ENCODE assay signal across 13 cellular contexts in genomic region chr4:76595435-76595834, GRCh38.
A peak's percentile ranks its signal among the peaks of the same experiment; 100 is the strongest.
DNase-seq lines count a peak whose midpoint lies in the region; ATAC-seq and TF ChIP-seq lines count a peak whose summit lies in the region.
"Had no signal": no experiment of that assay in that cellular context is flagged by ENCODE, and none has a peak within 500 bp of the region (broad histone marks: within the 10 kb centered on the region; RNA-seq: fewer than 3 reads in every experiment).

No MANE protein-coding gene starts in this region.

- no peak overlapping the region for H4K91ac ChIP-seq in IMR-90 (ENCODE audit: insufficient read depth, low read depth, low read length)

- CTCF ChIA-PET in IMR-90 (lab: Yijun Ruan, JAX) = no interaction called here

- in situ Hi-C loops in IMR-90 (cut with MboI; ENCODE audit: low sequenced_read_pairs) = no loop called here

- H2BK20ac ChIP-seq in IMR-90 (ENCODE audit: low read depth, low read length) = no peak overlapping the region

- no peak for TF ChIP-seq EP300 in stomach (IDR thresholded peaks at IDR 0.05)

- H4K8ac ChIP-seq in IMR-90 (ENCODE audit: low read depth in 2 of 2, low read length in 2 of 2) = no peak overlapping the region

- no peak for TF ChIP-seq CTCF in IMR-90 (conservative IDR thresholded peaks at IDR 0.05; ENCODE audit: low read depth, low read length)
- no peak for TF ChIP-seq CTCF in stomach (IDR thresholded peaks at IDR 0.05)

- H3K4me2 ChIP-seq in IMR-90 (ENCODE audit: low read depth, low read length) = no peak overlapping the region

- no peaks in the 10 kb centered on the region for H4K20me1 ChIP-seq in IMR-90 (ENCODE audit: insufficient read depth, low read length)

- TF ChIP-seq POLR2A in IMR-90 (IDR thresholded peaks at IDR 0.05; ENCODE audit: low read depth, low read length) = no peak
- no peak for TF ChIP-seq POLR2A in stomach (IDR thresholded peaks at IDR 0.05)

- no peaks in the 10 kb centered on the region for H3K9me1 ChIP-seq in IMR-90 (ENCODE audit: insufficient read depth, low read length)

- no TSS peak for BruUV-seq in IMR-90 (replicated peaks; lab: Mats Ljungman, UMichigan)

- H2AK5ac ChIP-seq in IMR-90 (ENCODE audit: low read depth, low read length) = peak overlapping the region; percentile 20; the same call in 1 of the 2 replicates

- H3K27ac ChIP-seq in IMR-90 (ENCODE audit: insufficient read depth, low read length) = no peak overlapping the region
- peak overlapping the region; percentile 10 to 80 for H3K27ac ChIP-seq in mucosa of rectum (ENCODE audit: low read depth in 2 of 2, low read length in 2 of 2)
- peak overlapping the region; percentile 17 to 89 (median 60) for H3K27ac ChIP-seq in stomach
- H3K27ac ChIP-seq: C4-2B, GM23248 had no signal

- H3K79me1 ChIP-seq in IMR-90 (ENCODE audit: low read depth in 1 of 2, low read length in 2 of 2) = no peaks in the 10 kb centered on the region

- H2AFZ ChIP-seq in IMR-90 (replicated peaks; ENCODE audit: low read length, poor library complexity) = no peak overlapping the region
- H2AFZ ChIP-seq: GM23248 had no signal

- no peak overlapping the region for H2BK120ac ChIP-seq in IMR-90 (ENCODE audit: low read depth, low read length)

- H3K14ac ChIP-seq in IMR-90 (replicated peaks; ENCODE audit: low read depth, low read length) = no peak overlapping the region

- H3K23ac ChIP-seq in IMR-90 (ENCODE audit: low read depth, low read length) = no peak overlapping the region

- no peaks in the 10 kb centered on the region for H3K36me3 ChIP-seq in IMR-90 (ENCODE audit: control insufficient read depth, insufficient read depth, low read length)
- H3K36me3 ChIP-seq in mucosa of rectum (ENCODE audit: control insufficient read depth in 2 of 2, insufficient read depth in 2 of 2, low read length in 2 of 2) = no peaks in the 10 kb centered on the region
- no peaks in the 10 kb centered on the region for H3K36me3 ChIP-seq in stomach
- H3K36me3 ChIP-seq: HAP-1 had no signal

- no peak overlapping the region for H4K5ac ChIP-seq in IMR-90 (ENCODE audit: low read depth, low read length)

- H3K9me3 ChIP-seq in IMR-90 (ENCODE audit: control insufficient read depth, insufficient read depth, low read length) (no peaks in the 10 kb centered on the region), mucosa of rectum (ENCODE audit: control insufficient read depth in 2 of 2, low read length in 2 of 2) (no peaks in the 10 kb centered on the region), stomach (no peaks in the 10 kb centered on the region)
- H3K9me3 ChIP-seq: HAP-1 had no signal

- POLR2A ChIA-PET in IMR-90 (lab: Charles Lee; ENCODE audit: unreplicated experiment) = no interaction called here

- no peak for TF ChIP-seq RAD21 in IMR-90 (IDR thresholded peaks at IDR 0.05; ENCODE audit: low read length)

- no peak overlapping the region for H3K18ac ChIP-seq in IMR-90 (ENCODE audit: low read depth, low read length)

- no CpG with 5 or more reads among the region's 1 CpG for WGBS in IMR-90 (ENCODE audit: extremely low coverage in 2 of 2, insufficient read length in 1 of 2), 2 experiments
- WGBS in stomach, 5 donors = 76 to 93% (median 84%) methylated on average over 1 of the region's 1 CpG

- H3K56ac ChIP-seq in IMR-90 (ENCODE audit: extremely low read depth, insufficient read depth, low read length) = no peak overlapping the region

- intact Hi-C loops in IMR-90 (cut with micrococcal nuclease) (no loop called here), stomach (cut with DNase I; ENCODE audit: low total_unique reads) (no loop called here)

- H3K4ac ChIP-seq in IMR-90 (ENCODE audit: low read depth, low read length) = peak overlapping the region; percentile 10; the same call in 1 of the 2 replicates

- H2AK9ac ChIP-seq in IMR-90 (replicated peaks; ENCODE audit: low read depth, low read length, poor library complexity) = no peak overlapping the region

- H3K4me1 ChIP-seq in IMR-90 (ENCODE audit: control insufficient read depth, insufficient read depth, low read length) (peaks cover 4% of the 10 kb centered on the region), mucosa of rectum (ENCODE audit: control insufficient read depth in 2 of 2, insufficient read depth in 2 of 2, low read length in 2 of 2) (peaks cover 24 to 56% of the 10 kb centered on the region in 2 donors), stomach (peaks cover 7 to 77% (median 34%) of the 10 kb centered on the region in 4 donors)

- no peak for DNase-seq in IMR-90
- DNase-seq in stomach = no peak
- DNase-seq in NK-92 treated with Interleukin-12 subunit alpha and Interleukin-12 subunit beta, amount 100 ng/mL, for 24 hours (lab: John Stamatoyannopoulos, UW) = no peak
- DNase-seq in RPMI8226 = no peak
- DNase-seq: ACHN; CD4-positive, alpha-beta T cell; GM23248; KG1 had no signal

- no peaks in the 10 kb centered on the region for H3K27me3 ChIP-seq in IMR-90 (ENCODE audit: control insufficient read depth, insufficient read depth, low read length)
- no peaks in the 10 kb centered on the region for H3K27me3 ChIP-seq in mucosa of rectum (ENCODE audit: control insufficient read depth in 2 of 2, insufficient read depth in 2 of 2, low read length in 2 of 2)
- H3K27me3 ChIP-seq in stomach = no peaks in the 10 kb centered on the region

- H3K4me3 ChIP-seq in IMR-90 (ENCODE audit: insufficient read depth, low read depth, low read length) (no peak overlapping the region), mucosa of rectum (ENCODE audit: low read length in 2 of 2) (no peak overlapping the region), stomach (no peak overlapping the region)
- H3K4me3 ChIP-seq: GM23248, HAP-1 had no signal

- H2BK15ac ChIP-seq in IMR-90 (ENCODE audit: low read depth, low read length) = 0 out of 3 replicates have a peak overlapping the region, but pooled peaks have one; percentile 23

- dilution Hi-C loops in IMR-90 (cut with HindIII; ENCODE audit: low sequenced_read_pairs, unreplicated experiment) = no loop called here

- ATAC-seq in IMR-90 (ENCODE audit: low read depth) (no peak), HG03108 (IDR thresholded peaks at IDR 0.05; ENCODE audit: unreplicated experiment) (no peak)
- ATAC-seq: HepG2 had no signal

- H2BK5ac ChIP-seq in IMR-90 (ENCODE audit: low read depth, low read length, poor library complexity, severe bottlenecking) = no peak overlapping the region

- H3K9ac ChIP-seq in IMR-90 (ENCODE audit: low read depth, low read length) (no peak overlapping the region), mucosa of rectum (ENCODE audit: low read depth in 1 of 2, low read length in 2 of 2) (no peak overlapping the region)
- H3K9ac ChIP-seq: GM23248 had no signal

TF ChIP-seq in IMR-90, 13 proteins besides CTCF, POLR2A, EP300 and RAD21:
- TF ChIP-seq RFX5 (IDR thresholded peaks at IDR 0.05; ENCODE audit: low read depth, low read length) (no peak), FOS (IDR thresholded peaks at IDR 0.05; ENCODE audit: low read depth, low read length) (no peak), CEBPB (IDR thresholded peaks at IDR 0.05; ENCODE audit: low read depth, low read length) (no peak)
